In genomic region chr11:104490182-104490581, GRCh38 we compare ENCODE assay signal across 20 cellular contexts.
"Had no signal": no experiment of that assay in that cellular context is flagged by ENCODE, and none has a peak within 500 bp of the region (broad histone marks: within the 10 kb centered on the region; RNA-seq: fewer than 3 reads in every experiment).

No MANE protein-coding gene starts in this region.

- H3K36me3 Mint-ChIP-seq: natural killer cell; stimulated activated memory B cell treated with anti-CD40 and anti-IgM and Interleukin-4, amounts not matched to agents 10 μg/mL and 1 μg/mL and 100 μg/mL, for 72 hours had no signal

- H3K4me1 Mint-ChIP-seq: activated B cell treated with CpG ODN at 0.5 μM for 24 hours; activated CD4-positive, alpha-beta T cell treated with anti-CD3 and anti-CD28 coated beads, Interleukin-2, amount 10 ng/mL, durations not matched to agents 7 days and 5 days; natural killer cell; stimulated activated memory B cell treated with anti-CD40 and anti-IgM and Interleukin-4, amounts not matched to agents 10 μg/mL and 1 μg/mL and 100 μg/mL, for 72 hours had no signal

- H3K4me3 Mint-ChIP-seq: activated B cell treated with CpG ODN at 0.5 μM for 24 hours; activated CD4-positive, alpha-beta T cell treated with anti-CD3 and anti-CD28 coated beads, Interleukin-2, amount 10 ng/mL, durations not matched to agents 7 days and 5 days; natural killer cell; stimulated activated memory B cell treated with anti-CD40 and anti-IgM and Interleukin-4, amounts not matched to agents 10 μg/mL and 1 μg/mL and 100 μg/mL, for 72 hours; T-helper 1 cell treated with Interleukin-12 subunit alpha and Interleukin-12 subunit beta and Interleukin-4 antibody, amounts not matched to agents 30 μg/mL and 1 μg/mL, for 36 hours had no signal

- ATAC-seq: activated naive CD4-positive, alpha-beta T cell treated with anti-CD3 and anti-CD28 coated beads, Interleukin-2, amount 50 U/mL, for 72 hours; foreskin keratinocyte; left lung; natural killer cell; sciatic nerve; stimulated activated memory B cell treated with anti-CD40 and anti-IgM and Interleukin-4, amounts not matched to agents 10 μg/mL and 1 μg/mL and 100 μg/mL, for 72 hours had no signal

- H3K27ac Mint-ChIP-seq: activated B cell treated with CpG ODN at 0.5 μM for 24 hours; activated CD4-positive, alpha-beta T cell treated with anti-CD3 and anti-CD28 coated beads, Interleukin-2, amount 10 ng/mL, durations not matched to agents 7 days and 5 days; activated naive CD4-positive, alpha-beta T cell treated with anti-CD3 and anti-CD28 coated beads, Interleukin-2, amount 50 U/mL, for 72 hours; natural killer cell; stimulated activated memory B cell treated with anti-CD40 and anti-IgM and Interleukin-4, amounts not matched to agents 10 μg/mL and 1 μg/mL and 100 μg/mL, for 72 hours; T-helper 1 cell treated with Interleukin-12 subunit alpha and Interleukin-12 subunit beta and Interleukin-4 antibody, amounts not matched to agents 30 μg/mL and 1 μg/mL, for 36 hours had no signal

- H3K27ac ChIP-seq: foreskin keratinocyte, hepatocyte, left lung, uterus had no signal

- DNase-seq: activated B cell treated with CpG ODN at 0.5 μM for 24 hours; activated CD4-positive, alpha-beta T cell treated with anti-CD3 and anti-CD28 coated beads, Interleukin-2, amount 10 ng/mL, durations not matched to agents 7 days and 5 days; activated gamma-delta T cell; activated T-cell treated with anti-CD3 and anti-CD28 coated beads for 4 hours; amygdala; effector CD8-positive, alpha-beta T cell; foreskin keratinocyte; kidney glomerular epithelial cell; midbrain; natural killer cell; small intestine; T1000; trophoblast cell; uterus had no signal

- H3K4me3 ChIP-seq: hepatocyte, left lung, uterus had no signal

- H3K27me3 Mint-ChIP-seq: activated B cell treated with CpG ODN at 0.5 μM for 24 hours; activated CD4-positive, alpha-beta T cell treated with anti-CD3 and anti-CD28 coated beads, Interleukin-2, amount 10 ng/mL, durations not matched to agents 7 days and 5 days; stimulated activated memory B cell treated with anti-CD40 and anti-IgM and Interleukin-4, amounts not matched to agents 10 μg/mL and 1 μg/mL and 100 μg/mL, for 72 hours had no signal

- H3K27me3 ChIP-seq: foreskin keratinocyte, hepatocyte, left lung, uterus had no signal

- H3K36me3 ChIP-seq: left lung, uterus had no signal
